Comparison of ENCODE assay signal across 8 cellular contexts in the genomic region with DNA sequence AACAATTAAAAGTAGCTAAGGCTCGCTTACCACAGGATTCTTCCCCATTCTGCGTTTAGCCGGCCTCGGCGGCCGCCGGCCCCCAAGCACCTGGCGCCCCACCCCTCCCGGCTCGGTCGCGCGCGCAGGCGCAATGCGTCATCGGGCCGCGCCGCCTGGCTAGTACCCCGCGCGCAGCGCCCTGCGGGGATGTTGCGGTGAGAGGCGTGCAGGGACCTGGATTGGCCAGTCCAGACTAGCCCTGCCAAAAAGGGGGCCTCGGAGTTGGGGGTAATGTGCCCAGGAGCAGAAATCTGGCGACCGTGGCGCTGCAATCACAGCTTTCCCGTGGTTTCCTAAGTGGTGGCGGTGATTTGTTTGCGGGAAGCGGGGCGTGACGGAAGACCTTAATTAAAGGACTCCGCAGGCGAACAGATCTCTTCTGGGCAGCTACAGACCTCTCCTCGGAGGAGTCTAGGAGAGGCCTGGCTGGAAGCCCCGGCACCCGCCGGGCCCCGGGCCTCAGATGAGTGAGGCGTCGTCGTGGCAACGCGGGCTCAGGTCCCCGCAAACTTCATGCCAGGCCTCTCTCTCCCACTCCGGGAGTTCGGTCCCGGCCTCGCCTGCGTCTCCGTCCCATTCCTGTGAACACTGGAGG. TPM values are rescaled to one million over a fixed set of nuclear protein-coding genes. Genes with fewer than 3 reads are reported as not detected.
DNase-seq lines count a peak whose midpoint lies in the region; ATAC-seq, FAIRE-seq and TF ChIP-seq lines count a peak whose summit lies in the region.

No MANE protein-coding gene starts in this region.

- peaks cover 1% of the 10 kb centered on the region for H3K27me3 Mint-ChIP-seq in activated T-helper 2 cell treated with anti-CD3 and anti-CD28 coated beads, Interferon-gamma antibody, Interleukin-2, Interleukin-4, amounts not matched to agents 10 μg/mL and 5 μg/mL and 100 μg/mL, durations not matched to agents 14 hours and 24 hours and 36 hours (ENCODE audit: low read depth)
- H3K27me3 Mint-ChIP-seq in nephron (ENCODE audit: low read depth): no peaks in the 10 kb centered on the region

- peak overlapping the region; percentile 91 for H3K27ac Mint-ChIP-seq in activated T-helper 2 cell treated with anti-CD3 and anti-CD28 coated beads, Interferon-gamma antibody, Interleukin-2, Interleukin-4, amounts not matched to agents 10 μg/mL and 5 μg/mL and 100 μg/mL, durations not matched to agents 14 hours and 24 hours and 36 hours
- peak overlapping the region; percentile 99 for H3K27ac Mint-ChIP-seq in nephron

- H3K4me3 ChIP-seq in HUES64 (ENCODE audit: low read length) (peak overlapping the region; percentile 87), fibroblast of the aortic adventitia (ENCODE audit: low read depth, low read length) (peak overlapping the region; percentile 94)

- TF ChIP-seq CTCF in fibroblast of the aortic adventitia (IDR thresholded peaks at IDR 0.05; ENCODE audit: insufficient read depth, low read length): no peak
- no peak for TF ChIP-seq CTCF in nephron (IDR thresholded peaks at IDR 0.05; ENCODE audit: unreplicated experiment in 3 of 3)

- H3K36me3 Mint-ChIP-seq in activated T-helper 2 cell treated with anti-CD3 and anti-CD28 coated beads, Interferon-gamma antibody, Interleukin-2, Interleukin-4, amounts not matched to agents 10 μg/mL and 5 μg/mL and 100 μg/mL, durations not matched to agents 14 hours and 24 hours and 36 hours (ENCODE audit: low read depth): peaks cover 12% of the 10 kb centered on the region
- peaks cover 7% of the 10 kb centered on the region for H3K36me3 Mint-ChIP-seq in nephron (ENCODE audit: low read depth)

- FAIRE-seq in RCC 7860 (lab: Jason Lieb, UNC): no peak

- peak; percentile 91 for ATAC-seq in GM21515 (IDR thresholded peaks at IDR 0.05; ENCODE audit: unreplicated experiment)
- peak; percentile 85 for ATAC-seq in stimulated activated naive CD8-positive, alpha-beta T cell treated with anti-CD3 and anti-CD28 coated beads, Interleukin-15, Interleukin-2, amounts not matched to agents 100 U/mL and 50 U/mL, for 24 hours

- no peaks in the 10 kb centered on the region for H3K9me3 Mint-ChIP-seq in activated T-helper 2 cell treated with anti-CD3 and anti-CD28 coated beads, Interferon-gamma antibody, Interleukin-2, Interleukin-4, amounts not matched to agents 10 μg/mL and 5 μg/mL and 100 μg/mL, durations not matched to agents 14 hours and 24 hours and 36 hours
- H3K9me3 Mint-ChIP-seq in nephron: no peaks in the 10 kb centered on the region

- WGBS in HUES64: under 1% methylated on average over 56 of the region's 56 CpGs

- DNase-seq in DMS 273 (lab: John Stamatoyannopoulos, UW; ENCODE audit: unreplicated experiment): peak; percentile 93
- peak; percentile 43 for DNase-seq in RCC 7860 (ENCODE audit: low spot score)
- peak; percentile 85 for DNase-seq in activated T-helper 2 cell treated with anti-CD3 and anti-CD28 coated beads, Interferon-gamma antibody, Interleukin-2, Interleukin-4, amounts not matched to agents 10 μg/mL and 5 μg/mL and 100 μg/mL, durations not matched to agents 14 hours and 24 hours and 36 hours (ENCODE audit: low spot score)
- peak; percentile 72 for DNase-seq in fibroblast of the aortic adventitia (ENCODE audit: low read depth)
- peak; percentile 91 for DNase-seq in stimulated activated naive CD8-positive, alpha-beta T cell treated with anti-CD3 and anti-CD28 coated beads, Interleukin-15, Interleukin-2, amounts not matched to agents 100 U/mL and 50 U/mL, for 24 hours

- H3K4me1 ChIP-seq in HUES64 (ENCODE audit: insufficient read depth, low read length): peaks cover 16% of the 10 kb centered on the region

- H3K27me3 ChIP-seq in HUES64 (ENCODE audit: insufficient read depth, low read length): no peaks in the 10 kb centered on the region

- peak overlapping the region; percentile 87 for H3K4me3 Mint-ChIP-seq in activated T-helper 2 cell treated with anti-CD3 and anti-CD28 coated beads, Interferon-gamma antibody, Interleukin-2, Interleukin-4, amounts not matched to agents 10 μg/mL and 5 μg/mL and 100 μg/mL, durations not matched to agents 14 hours and 24 hours and 36 hours (ENCODE audit: low read depth)
- peak overlapping the region; percentile 92 to 99 (median 97) for H3K4me3 Mint-ChIP-seq in nephron

- H3K36me3 ChIP-seq in HUES64 (ENCODE audit: insufficient read depth, low read length): peaks cover 16% of the 10 kb centered on the region

- no peaks in the 10 kb centered on the region for H3K9me3 ChIP-seq in HUES64 (ENCODE audit: insufficient read depth, low read depth, low read length)

- H3K4me1 Mint-ChIP-seq in activated T-helper 2 cell treated with anti-CD3 and anti-CD28 coated beads, Interferon-gamma antibody, Interleukin-2, Interleukin-4, amounts not matched to agents 10 μg/mL and 5 μg/mL and 100 μg/mL, durations not matched to agents 14 hours and 24 hours and 36 hours (ENCODE audit: low read depth): peaks cover 15% of the 10 kb centered on the region
- peaks cover 30% of the 10 kb centered on the region for H3K4me1 Mint-ChIP-seq in nephron

- peak overlapping the region; percentile 87 for H3K9ac ChIP-seq in HUES64 (ENCODE audit: low read depth, low read length)

- H3K27ac ChIP-seq in HUES64 (ENCODE audit: low read depth, low read length): peak overlapping the region; percentile 86

- intact Hi-C loops in activated T-helper 2 cell treated with anti-CD3 and anti-CD28 coated beads, Interferon-gamma antibody, Interleukin-2, Interleukin-4, amounts not matched to agents 10 μg/mL and 5 μg/mL and 100 μg/mL, durations not matched to agents 14 hours and 24 hours and 36 hours (cut with micrococcal nuclease): loop anchor here (1.0 to 2.0 kb wide), 3 partner anchors 138 to 410 kb away; a partner anchor contains a TSS

RNA-seq across cellular contexts. Expression of a gene that starts 0.6 kb away (rescaled TPM):
- polyA plus RNA-seq in HUES64 (2013, experiment 1 of 2): 33.5 TPM
- 36.7 TPM for polyA plus RNA-seq in HUES64 (2013, experiment 2 of 2)
- total RNA-seq in activated T-helper 2 cell treated with anti-CD3 and anti-CD28 coated beads, Interferon-gamma antibody, Interleukin-2, Interleukin-4, amounts not matched to agents 10 μg/mL and 5 μg/mL and 100 μg/mL, durations not matched to agents 14 hours and 24 hours and 36 hours: 19.8 and 20.1 TPM in 2 replicates
- 21.8 and 62.8 TPM in 2 replicates for total RNA-seq in fibroblast of the aortic adventitia (ENCODE audit: low replicate concordance)

RNA-seq across cellular contexts. Expression of a gene that starts 55.7 kb away (rescaled TPM):
- not detected for polyA plus RNA-seq in HUES64 (2013, experiment 1 of 2)
- polyA plus RNA-seq in HUES64 (2013, experiment 2 of 2): not detected
- not detected in 2 replicates for total RNA-seq in activated T-helper 2 cell treated with anti-CD3 and anti-CD28 coated beads, Interferon-gamma antibody, Interleukin-2, Interleukin-4, amounts not matched to agents 10 μg/mL and 5 μg/mL and 100 μg/mL, durations not matched to agents 14 hours and 24 hours and 36 hours
- total RNA-seq in fibroblast of the aortic adventitia (ENCODE audit: low replicate concordance): 0.33 and 4.0 TPM in 2 replicates

Comparison
In these comparisons a context has a peak if more than half of its experiments do, and no peak if none do; other contexts are left out.
1. Peak in every context shown above with its lines: DNase-seq, ATAC-seq, H3K4me3 ChIP-seq and H3K27ac ChIP-seq.
2. DNase-seq: peak in every context shown above with its lines; median percentile 93 in DMS 273; 91 in stimulated activated naive CD8-positive, alpha-beta T cell treated with anti-CD3 and anti-CD28 coated beads, Interleukin-15, Interleukin-2, amounts not matched to agents 100 U/mL and 50 U/mL, for 24 hours; 85 in activated T-helper 2 cell treated with anti-CD3 and anti-CD28 coated beads, Interferon-gamma antibody, Interleukin-2, Interleukin-4, amounts not matched to agents 10 μg/mL and 5 μg/mL and 100 μg/mL, durations not matched to agents 14 hours and 24 hours and 36 hours; 72 in fibroblast of the aortic adventitia; 43 in RCC 7860.